ENCODE assay signal across 15 cellular contexts in the genomic region with DNA sequence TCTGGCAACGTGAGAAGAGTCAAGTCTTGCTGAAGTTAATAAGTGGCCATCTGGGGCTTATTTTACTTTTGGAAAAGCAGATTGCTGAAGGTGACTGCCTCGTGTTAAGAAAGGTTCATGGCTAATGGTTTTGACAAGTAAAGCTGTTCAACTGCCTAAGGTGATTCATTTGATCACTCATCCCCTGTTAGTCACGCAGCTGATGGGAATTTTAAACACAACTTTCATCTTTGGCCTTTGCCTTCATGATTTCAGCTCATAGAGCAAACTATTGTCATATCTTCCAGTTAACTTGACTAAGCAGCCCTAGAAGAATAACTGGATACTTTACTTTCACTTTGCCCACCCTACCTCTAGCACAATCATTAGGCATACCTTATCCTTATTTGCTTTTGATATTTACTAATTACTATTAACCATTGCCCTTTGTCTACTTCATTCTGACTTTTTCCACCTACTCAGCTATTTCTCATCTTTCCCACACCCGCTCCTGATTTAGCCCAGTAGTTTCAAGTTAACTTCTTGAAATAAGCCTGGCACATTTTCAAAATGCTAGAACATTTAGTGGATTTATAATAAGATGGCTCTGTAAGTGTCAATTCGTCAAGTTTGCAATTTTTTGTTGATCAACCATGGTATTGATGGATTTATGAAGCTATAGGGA.
DNase-seq lines count a peak whose midpoint lies in the region; ATAC-seq and TF ChIP-seq lines count a peak whose summit lies in the region.
"Had no signal": no experiment of that assay in that cellular context is flagged by ENCODE, and none has a peak within 500 bp of the region (broad histone marks: within the 10 kb centered on the region; RNA-seq: fewer than 3 reads in every experiment).

No MANE protein-coding gene starts in this region.

- H3K27ac ChIP-seq in Panc1 (ENCODE audit: low read length) (no peak overlapping the region), SJCRH30 (no peak overlapping the region)
- H3K27ac ChIP-seq: lower lobe of right lung had no signal

- POLR2A ChIA-PET in Panc1 (lab: Charles Lee): no interaction called here

- intact Hi-C loops in Panc1 (cut with micrococcal nuclease; ENCODE audit: unreplicated experiment): no loop called here

- in situ Hi-C loops in Panc1 (cut with HindIII; ENCODE audit: low pct_unique_long_range_greater_than_20kb, low sequenced_read_pairs): no loop called here

- ATAC-seq in Panc1 (no peak), HG03565 (IDR thresholded peaks at IDR 0.05; ENCODE audit: unreplicated experiment) (no peak), GM18502 (IDR thresholded peaks at IDR 0.05; ENCODE audit: poor library complexity, unreplicated experiment) (no peak)
- ATAC-seq: lower lobe of right lung had no signal

- H3K9me3 Mint-ChIP-seq in activated T-cell treated with anti-CD3 and anti-CD28 coated beads, Interleukin-2, amount 50 U/mL, for 24 hours: no peaks in the 10 kb centered on the region
- H3K9me3 Mint-ChIP-seq in progenitor cell of endocrine pancreas (ENCODE audit: low read depth): no peaks in the 10 kb centered on the region
- H3K9me3 Mint-ChIP-seq: T-helper 2 cell treated with Interferon-gamma antibody and Interleukin-4, amounts not matched to agents 5 μg/mL and 100 μg/mL, for 36 hours had no signal

- peaks cover 13% of the 10 kb centered on the region for H3K27me3 Mint-ChIP-seq in activated T-cell treated with anti-CD3 and anti-CD28 coated beads, Interleukin-2, amount 50 U/mL, for 24 hours
- H3K27me3 Mint-ChIP-seq in progenitor cell of endocrine pancreas: no peaks in the 10 kb centered on the region

- no peak for DNase-seq in activated T-cell treated with anti-CD3 and anti-CD28 coated beads, Interleukin-2, amount 50 U/mL, for 24 hours
- DNase-seq in activated T-cell treated with anti-CD3 and anti-CD28 coated beads, Interleukin-2, amount 50 U/mL, for 48 hours: no peak
- DNase-seq in Panc1 (ENCODE audit: low read depth, low spot score): peak; percentile 25
- peak; percentile 86 for DNase-seq in epithelial cell of esophagus (ENCODE audit: low read depth)
- no peak for DNase-seq in progenitor cell of endocrine pancreas (ENCODE audit: low spot score, unreplicated experiment)
- DNase-seq in SJCRH30: no peak
- DNase-seq: activated CD8-positive, alpha-beta memory T cell treated with anti-CD3 and anti-CD28 coated beads, Interleukin-2, amount 50 U/mL, for 48 hours; cerebellar nuclear complex; lower lobe of right lung; NK-92 treated with Interleukin-12 subunit alpha and Interleukin-12 subunit beta, amount 100 ng/mL, for 24 hours; occipital lobe; stimulated activated CD4-positive, alpha-beta T cell treated with anti-CD3 and anti-CD28 coated beads, Interleukin-2, amount 100 ng/mL, for 48 hours had no signal

- no peaks in the 10 kb centered on the region for H3K4me1 ChIP-seq in Panc1 (ENCODE audit: control insufficient read depth, insufficient read depth, low read length)
- H3K4me1 ChIP-seq in SJCRH30: no peaks in the 10 kb centered on the region
- H3K4me1 ChIP-seq: lower lobe of right lung had no signal

- H3K36me3 Mint-ChIP-seq in activated T-cell treated with anti-CD3 and anti-CD28 coated beads, Interleukin-2, amount 50 U/mL, for 24 hours (ENCODE audit: low read depth): no peaks in the 10 kb centered on the region
- peaks cover 10% of the 10 kb centered on the region for H3K36me3 Mint-ChIP-seq in progenitor cell of endocrine pancreas (ENCODE audit: insufficient read depth)

- no peaks in the 10 kb centered on the region for H3K27me3 ChIP-seq in Panc1 (ENCODE audit: control insufficient read depth, insufficient read depth, low read length)
- H3K27me3 ChIP-seq in SJCRH30: no peaks in the 10 kb centered on the region

- H3K4me3 ChIP-seq in Panc1 (ENCODE audit: low read depth in 2 of 2, low read length in 2 of 2): no peak overlapping the region
- no peak overlapping the region for H3K4me3 ChIP-seq in epithelial cell of esophagus (ENCODE audit: low read length)
- H3K4me3 ChIP-seq in SJCRH30: no peak overlapping the region
- H3K4me3 ChIP-seq: lower lobe of right lung had no signal

- H3K9me3 ChIP-seq in Panc1 (ENCODE audit: control insufficient read depth, insufficient read depth, low read depth, low read length) (no peaks in the 10 kb centered on the region), SJCRH30 (replicated peaks) (no peaks in the 10 kb centered on the region)
- H3K9me3 ChIP-seq: lower lobe of right lung had no signal

- CTCF ChIA-PET in Panc1 (lab: Charles Lee): interaction anchor here (0.5 kb wide), 1 partner anchor 39 kb away, joined by 3 read pairs; no protein-coding TSS in a partner anchor

- peak overlapping the region; percentile 79 for H3K27ac Mint-ChIP-seq in activated T-cell treated with anti-CD3 and anti-CD28 coated beads, Interleukin-2, amount 50 U/mL, for 24 hours
- peak overlapping the region; percentile 12 for H3K27ac Mint-ChIP-seq in progenitor cell of endocrine pancreas
- H3K27ac Mint-ChIP-seq: T-helper 2 cell treated with Interferon-gamma antibody and Interleukin-4, amounts not matched to agents 5 μg/mL and 100 μg/mL, for 36 hours had no signal

- no peak overlapping the region for H3K4me3 Mint-ChIP-seq in activated T-cell treated with anti-CD3 and anti-CD28 coated beads, Interleukin-2, amount 50 U/mL, for 24 hours
- H3K4me3 Mint-ChIP-seq in progenitor cell of endocrine pancreas (ENCODE audit: low read depth): no peak overlapping the region
- H3K4me3 Mint-ChIP-seq: T-helper 2 cell treated with Interferon-gamma antibody and Interleukin-4, amounts not matched to agents 5 μg/mL and 100 μg/mL, for 36 hours had no signal

- H3K4me1 Mint-ChIP-seq in activated T-cell treated with anti-CD3 and anti-CD28 coated beads, Interleukin-2, amount 50 U/mL, for 24 hours (ENCODE audit: low read depth): peaks cover 30% of the 10 kb centered on the region
- peaks cover 14% of the 10 kb centered on the region for H3K4me1 Mint-ChIP-seq in progenitor cell of endocrine pancreas (ENCODE audit: low read depth)

- BruUV-seq in Panc1 (replicated peaks; lab: Mats Ljungman, UMichigan): no TSS peak

- TF ChIP-seq CTCF in Panc1 (IDR thresholded peaks at IDR 0.05): no peak
- no peak for TF ChIP-seq CTCF in epithelial cell of esophagus (IDR thresholded peaks at IDR 0.05; ENCODE audit: insufficient read depth, low read depth, low read length, missing control alignments)
- TF ChIP-seq CTCF in progenitor cell of endocrine pancreas (IDR thresholded peaks at IDR 0.05; ENCODE audit: unreplicated experiment): no peak

- no peaks in the 10 kb centered on the region for H3K36me3 ChIP-seq in Panc1 (ENCODE audit: control insufficient read depth, insufficient read depth, low read length)
- H3K36me3 ChIP-seq in SJCRH30: no peaks in the 10 kb centered on the region
- H3K36me3 ChIP-seq: lower lobe of right lung had no signal

Comparison
In these comparisons a context has a peak if more than half of its experiments do, and no peak if none do; other contexts are left out.
1. DNase-seq: peak in Panc1 (single experiment) and epithelial cell of esophagus (single experiment); none in activated T-cell treated with anti-CD3 and anti-CD28 coated beads, Interleukin-2, amount 50 U/mL, for 24 hours (single experiment), activated T-cell treated with anti-CD3 and anti-CD28 coated beads, Interleukin-2, amount 50 U/mL, for 48 hours (0 of 2), progenitor cell of endocrine pancreas (single experiment) and SJCRH30 (0 of 2).